In the genomic region with DNA sequence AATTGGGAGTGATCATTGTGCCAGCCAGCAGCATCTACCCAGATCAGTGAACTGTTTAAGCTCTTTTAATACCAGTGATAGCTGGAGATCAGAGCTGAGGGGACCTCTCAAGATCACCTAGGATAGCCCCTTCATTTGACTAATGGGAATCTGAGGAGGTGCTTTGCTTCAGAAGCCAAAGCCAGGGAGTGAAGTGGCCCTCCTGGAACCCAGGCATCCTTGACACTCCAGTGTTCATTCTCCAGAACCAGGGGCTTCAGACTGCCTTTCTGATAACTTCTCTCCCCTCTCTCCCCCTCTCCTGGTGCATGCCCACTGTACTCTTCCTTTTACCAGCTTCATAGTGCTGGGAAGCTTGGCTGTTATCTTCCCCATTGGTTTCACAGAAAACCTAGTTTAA, we compare ENCODE assay signal across 20 cellular contexts. TPM values are rescaled to one million over a fixed set of nuclear protein-coding genes. Genes with fewer than 3 reads are reported as not detected.
"Had no signal": no experiment of that assay in that cellular context is flagged by ENCODE, and none has a peak within 500 bp of the region (broad histone marks: within the 10 kb centered on the region; RNA-seq: fewer than 3 reads in every experiment).

No MANE protein-coding gene starts in this region.

- H3K9me3 ChIP-seq: MG63, SJSA1 had no signal

- H3K27ac ChIP-seq: SJSA1, SK-N-MC had no signal

- H3K4me3 ChIP-seq: MG63, SJSA1, SK-N-MC had no signal

- H3K27me3 ChIP-seq: MG63, SJSA1 had no signal

- DNase-seq: KBM-7, MG63, NCI-H1092, NCI-H1105 treated with DMSO at 0.1 percent for 48 hours, NCI-H1417 treated with DMSO at 0.1 percent for 48 hours, NCI-H146, NCI-H187, NCI-H2029, NCI-H2081 treated with DMSO at 0.1 percent for 48 hours, NCI-H2227 treated with DMSO at 0.1 percent for 48 hours, NCI-H510A, NCI-H524 treated with DMSO at 0.1 percent for 48 hours, NCI-H69, NCI-H774, Right ventricle myocardium superior, RPMI8226, SIG-M5 had no signal

RNA-seq across cellular contexts. Expression of a gene that starts 48.0 kb away (rescaled TPM):
- total RNA-seq: HT-29, Right ventricle myocardium superior, SJSA1 had no signal
